Comparison of ENCODE assay signal across 11 cellular contexts in the genomic region with DNA sequence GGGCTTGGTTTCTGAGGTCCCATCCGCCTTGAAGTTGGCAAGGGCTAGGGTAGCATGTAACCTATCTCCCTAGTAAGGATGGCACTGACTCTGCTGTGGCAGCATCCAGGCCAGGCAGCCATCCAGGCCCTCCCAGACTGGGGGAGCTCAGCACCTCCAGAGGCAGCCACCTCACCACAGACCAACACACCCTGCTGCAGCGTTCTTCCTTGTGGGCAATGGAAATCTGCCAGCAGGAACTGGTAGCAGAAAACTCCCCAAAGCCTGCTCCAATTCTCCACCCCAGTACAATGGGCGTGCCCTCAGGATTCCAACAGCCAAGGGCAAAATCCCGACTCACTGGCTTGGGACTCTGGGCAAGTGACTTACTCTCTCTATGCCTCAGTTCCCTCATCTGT. TPM values are rescaled to one million over a fixed set of nuclear protein-coding genes. Genes with fewer than 3 reads are reported as not detected.
A peak's percentile ranks its signal among the peaks of the same experiment; 100 is the strongest.
DNase-seq lines count a peak whose midpoint lies in the region; ATAC-seq and TF ChIP-seq lines count a peak whose summit lies in the region.
"Had no signal": no experiment of that assay in that cellular context is flagged by ENCODE, and none has a peak within 500 bp of the region (broad histone marks: within the 10 kb centered on the region; RNA-seq: fewer than 3 reads in every experiment).

No MANE protein-coding gene starts in this region.

- intact Hi-C loops in tibial artery (cut with DNase I; ENCODE audit: low total_unique reads) = no loop called here

- H3K27me3 ChIP-seq in tibial artery (no peaks in the 10 kb centered on the region), smooth muscle cell (ENCODE audit: low read depth) (no peaks in the 10 kb centered on the region)

- peaks cover 89% of the 10 kb centered on the region for H3K79me2 ChIP-seq in smooth muscle cell (ENCODE audit: low read depth)

- H4K20me1 ChIP-seq in smooth muscle cell (ENCODE audit: low read depth) = peaks cover 97% of the 10 kb centered on the region

- H3F3A ChIP-seq in smooth muscle cell (ENCODE audit: low read depth) = no peaks in the 10 kb centered on the region

- 82% methylated on average over 4 of the region's 4 CpGs for WGBS in smooth muscle cell (ENCODE audit: low lambda C conversion rate)

- peak overlapping the region; percentile 21 for H3K27ac ChIP-seq in C4-2B
- no peak overlapping the region for H3K27ac ChIP-seq in tibial artery
- no peak overlapping the region for H3K27ac ChIP-seq in smooth muscle cell (ENCODE audit: low read depth)

- TF ChIP-seq CTCF in C4-2B (conservative IDR thresholded peaks at IDR 0.05) (no peak), cardiac fibroblast (IDR thresholded peaks at IDR 0.05; ENCODE audit: low read depth, low read length) (no peak), omental fat pad (IDR thresholded peaks at IDR 0.05) (no peak), tibial artery (IDR thresholded peaks at IDR 0.05) (no peak), smooth muscle cell (IDR thresholded peaks at IDR 0.05; ENCODE audit: borderline replicate concordance, insufficient read depth, poor library complexity, severe bottlenecking) (no peak)

- H3K9me3 ChIP-seq in tibial artery (no peaks in the 10 kb centered on the region), smooth muscle cell (replicated peaks; ENCODE audit: low read depth) (no peaks in the 10 kb centered on the region)
- H3K9me3 ChIP-seq: HAP-1 had no signal

- H3K4me3 ChIP-seq in cardiac fibroblast (replicated peaks in 1 of 2; ENCODE audit: low read depth in 2 of 2, low read length in 2 of 2) (no peak overlapping the region), tibial artery (no peak overlapping the region), smooth muscle cell (no peak overlapping the region)
- H3K4me3 ChIP-seq: HAP-1 had no signal

- peak; percentile 57 for ATAC-seq in omental fat pad (ENCODE audit: low FRiP score)
- no peak for ATAC-seq in HG03025 (IDR thresholded peaks at IDR 0.05; ENCODE audit: low FRiP score, unreplicated experiment)
- ATAC-seq: activated CD8-positive, alpha-beta T cell treated with anti-CD3 and anti-CD28 coated beads for 36 hours had no signal

- H3K4me1 ChIP-seq in tibial artery = peaks cover 0 to 51% (median 14%) of the 10 kb centered on the region in 4 donors
- H3K4me1 ChIP-seq in smooth muscle cell (ENCODE audit: low read depth) = no peaks in the 10 kb centered on the region
- H3K4me1 ChIP-seq: HAP-1 had no signal

- no peaks in the 10 kb centered on the region for H3K36me3 ChIP-seq in tibial artery
- no peaks in the 10 kb centered on the region for H3K36me3 ChIP-seq in smooth muscle cell (ENCODE audit: low read depth)
- H3K36me3 ChIP-seq: HAP-1 had no signal

- H3K9ac ChIP-seq in smooth muscle cell (ENCODE audit: low read depth) = no peak overlapping the region

- no peak overlapping the region for H3K4me2 ChIP-seq in smooth muscle cell

- H2AFZ ChIP-seq in smooth muscle cell (ENCODE audit: low read depth) = no peak overlapping the region

- DNase-seq in Kasumi-1 (lab: John Stamatoyannopoulos, UW) (peak; percentile 34 to 52), cardiac fibroblast (ENCODE audit: low read depth in 2 of 2) (peak; percentile 49 to 64), omental fat pad (ENCODE audit: low spot score) (no peak), tibial artery (no peak), smooth muscle cell (lab: John Stamatoyannopoulos, UW; ENCODE audit: unreplicated experiment) (no peak)
- DNase-seq in central memory CD4-positive, alpha-beta T cell = no peak
- DNase-seq: activated CD8-positive, alpha-beta T cell treated with anti-CD3 and anti-CD28 coated beads for 36 hours; NCI-H2029 had no signal

RNA-seq across cellular contexts. Expression of a gene that starts 27.5 kb away (rescaled TPM):
- 10 to 100 TPM; 28.1 to 42.7 (median 38.3) TPM for total RNA-seq in omental fat pad
- total RNA-seq in smooth muscle cell = 20.4 and 21.8 TPM in 2 replicates
- polyA plus RNA-seq in smooth muscle cell = 11.3 and 14.6 TPM in 2 replicates

Comparison
In these comparisons a context has a peak if more than half of its experiments do, and no peak if none do; other contexts are left out.
1. DNase-seq: peak in Kasumi-1 (2 of 2) and cardiac fibroblast (2 of 2); none in omental fat pad (single experiment), tibial artery (0 of 2), central memory CD4-positive, alpha-beta T cell (single experiment) and smooth muscle cell (single experiment).